In the genomic region with DNA sequence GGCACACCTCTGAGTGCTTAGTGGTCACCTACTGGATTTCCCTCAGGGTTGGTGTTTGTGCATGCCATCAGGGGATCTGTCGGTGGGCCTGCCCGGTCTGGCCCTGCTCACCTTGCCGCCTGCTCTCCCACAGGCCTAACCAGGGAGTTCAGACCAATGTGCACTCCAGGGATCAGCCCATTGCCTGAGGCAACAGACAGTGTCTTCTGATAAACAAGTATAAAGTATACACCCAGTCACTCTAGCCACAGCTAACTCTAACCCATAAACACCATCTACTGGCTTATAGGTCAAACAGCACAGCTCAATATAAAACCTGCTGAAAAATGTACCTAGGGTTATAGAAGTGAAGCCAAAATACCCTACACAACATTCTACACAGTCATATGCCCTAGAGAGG, we compare ENCODE assay signal across 16 cellular contexts.
DNase-seq lines count a peak whose midpoint lies in the region; ATAC-seq, FAIRE-seq and TF ChIP-seq lines count a peak whose summit lies in the region.
"Had no signal": no experiment of that assay in that cellular context is flagged by ENCODE, and none has a peak within 500 bp of the region (broad histone marks: within the 10 kb centered on the region; RNA-seq: fewer than 3 reads in every experiment).

No MANE protein-coding gene starts in this region.

- H3K4me1 Mint-ChIP-seq in MCF 10A (ENCODE audit: insufficient read depth, unreplicated experiment): no peaks in the 10 kb centered on the region
- no peaks in the 10 kb centered on the region for H3K4me1 Mint-ChIP-seq in naive thymus-derived CD8-positive, alpha-beta T cell
- no peaks in the 10 kb centered on the region for H3K4me1 Mint-ChIP-seq in T-helper 2 cell treated with Interferon-gamma antibody and Interleukin-4, amounts not matched to agents 5 μg/mL and 100 μg/mL, for 36 hours (ENCODE audit: low read depth)
- H3K4me1 Mint-ChIP-seq: CD14-positive monocyte, immature natural killer cell, nephron had no signal

- H4K20me1 ChIP-seq in OCI-LY1 (ENCODE audit: insufficient read depth, low read length) (no peaks in the 10 kb centered on the region), endothelial cell of umbilical vein (replicated peaks; ENCODE audit: control insufficient read depth, extremely low read depth, insufficient read depth, low read length) (no peaks in the 10 kb centered on the region)

- peaks cover 5% of the 10 kb centered on the region for H3K9me3 Mint-ChIP-seq in MCF 10A (ENCODE audit: unreplicated experiment)
- H3K9me3 Mint-ChIP-seq in naive thymus-derived CD8-positive, alpha-beta T cell: peaks cover 0 to 11% (median 6%) of the 10 kb centered on the region in 9 donors
- no peaks in the 10 kb centered on the region for H3K9me3 Mint-ChIP-seq in T-helper 2 cell treated with Interferon-gamma antibody and Interleukin-4, amounts not matched to agents 5 μg/mL and 100 μg/mL, for 36 hours
- H3K9me3 Mint-ChIP-seq: nephron had no signal

- no peaks in the 10 kb centered on the region for H3K9me1 ChIP-seq in endothelial cell of umbilical vein (replicated peaks; ENCODE audit: control insufficient read depth, extremely low read depth, insufficient read depth, low read length)

- no peak overlapping the region for H3K4me3 Mint-ChIP-seq in MCF 10A (ENCODE audit: unreplicated experiment)
- H3K4me3 Mint-ChIP-seq in naive thymus-derived CD8-positive, alpha-beta T cell: no peak overlapping the region
- H3K4me3 Mint-ChIP-seq in T-helper 2 cell treated with Interferon-gamma antibody and Interleukin-4, amounts not matched to agents 5 μg/mL and 100 μg/mL, for 36 hours: no peak overlapping the region
- H3K4me3 Mint-ChIP-seq: CD14-positive monocyte, immature natural killer cell, nephron had no signal

- TF ChIP-seq POLR2A in breast epithelium (IDR thresholded peaks at IDR 0.05) (no peak), endothelial cell of umbilical vein (IDR thresholded peaks at IDR 0.05; ENCODE audit: low read depth, low read length) (no peak)

- H2AFZ ChIP-seq in OCI-LY1 (ENCODE audit: low read length) (no peak overlapping the region), endothelial cell of umbilical vein (ENCODE audit: low read depth, low read length) (peak overlapping the region; percentile 28)

- H3K36me3 ChIP-seq in breast epithelium (no peaks in the 10 kb centered on the region), OCI-LY1 (ENCODE audit: insufficient read depth, low read length) (no peaks in the 10 kb centered on the region), endothelial cell of umbilical vein (ENCODE audit: control insufficient read depth in 2 of 2, extremely low read depth in 1 of 2, insufficient read depth in 2 of 2, low read length in 2 of 2) (no peaks in the 10 kb centered on the region)
- H3K36me3 ChIP-seq: adrenal gland had no signal

- no peaks in the 10 kb centered on the region for H3K36me3 Mint-ChIP-seq in MCF 10A (ENCODE audit: insufficient read depth, unreplicated experiment)
- H3K36me3 Mint-ChIP-seq in naive thymus-derived CD8-positive, alpha-beta T cell: no peaks in the 10 kb centered on the region
- H3K36me3 Mint-ChIP-seq in T-helper 2 cell treated with Interferon-gamma antibody and Interleukin-4, amounts not matched to agents 5 μg/mL and 100 μg/mL, for 36 hours (ENCODE audit: low read depth): no peaks in the 10 kb centered on the region
- H3K36me3 Mint-ChIP-seq: CD14-positive monocyte, immature natural killer cell had no signal

- H3K9me3 ChIP-seq in breast epithelium (no peaks in the 10 kb centered on the region), OCI-LY1 (ENCODE audit: low read length) (no peaks in the 10 kb centered on the region), endothelial cell of umbilical vein (replicated peaks; ENCODE audit: control insufficient read depth, insufficient read depth, low read length) (no peaks in the 10 kb centered on the region)
- H3K9me3 ChIP-seq: adrenal gland had no signal

- intact Hi-C loops in MCF 10A (cut with micrococcal nuclease): loop anchor here (10.0 kb wide), 2 partner anchors 714 to 1074 kb away; no protein-coding TSS in a partner anchor
- intact Hi-C loops in breast epithelium (cut with DNase I; ENCODE audit: low total_unique reads): no loop called here
- intact Hi-C loops in endothelial cell of umbilical vein (cut with micrococcal nuclease): loop anchor here (1.0 to 5.0 kb wide), 3 partner anchors 36 to 861 kb away; no protein-coding TSS in a partner anchor

- H3K4me1 ChIP-seq in breast epithelium (no peaks in the 10 kb centered on the region), OCI-LY1 (ENCODE audit: insufficient read depth, low read length, severe bottlenecking) (no peaks in the 10 kb centered on the region), endothelial cell of umbilical vein (ENCODE audit: control insufficient read depth, extremely low read depth, insufficient read depth, low read length) (no peaks in the 10 kb centered on the region)
- H3K4me1 ChIP-seq: adrenal gland had no signal

- BruUV-seq in MCF 10A (replicated peaks; lab: Mats Ljungman, UMichigan): no TSS peak
- BruUV-seq in endothelial cell of umbilical vein (replicated peaks; lab: Mats Ljungman, UMichigan): no TSS peak

- H3K4me2 ChIP-seq in OCI-LY1 (ENCODE audit: low read length): no peak overlapping the region
- H3K4me2 ChIP-seq in endothelial cell of umbilical vein (ENCODE audit: insufficient read depth, low read length): no peak overlapping the region

- no peak for ATAC-seq in HG03520 (IDR thresholded peaks at IDR 0.05; ENCODE audit: unreplicated experiment)
- ATAC-seq in naive thymus-derived CD8-positive, alpha-beta T cell: no peak

- FAIRE-seq in endothelial cell of umbilical vein (lab: Jason Lieb, UNC): no peak
- FAIRE-seq: endometrium, GM12892 had no signal

- no peak overlapping the region for H3K4me3 ChIP-seq in breast epithelium
- no peak overlapping the region for H3K4me3 ChIP-seq in OCI-LY1 (ENCODE audit: low read depth, low read length, poor library complexity, severe bottlenecking)
- no peak overlapping the region for H3K4me3 ChIP-seq in endothelial cell of umbilical vein (replicated peaks in 1 of 3; ENCODE audit: insufficient read depth in 1 of 3, low read depth in 1 of 3, low read length in 3 of 3)
- H3K4me3 ChIP-seq: adrenal gland had no signal

- dilution Hi-C loops in endothelial cell of umbilical vein (cut with MboI; ENCODE audit: extremely low pct_ligation_motif_present, low sequenced_read_pairs): no loop called here

- POLR2A ChIA-PET in MCF 10A (lab: Yijun Ruan, JAX): interaction anchor here (0.6 kb wide), 2 partner anchors 1075 to 1077 kb away, joined by 3 read pairs; no protein-coding TSS in a partner anchor
- POLR2A ChIA-PET in endothelial cell of umbilical vein (lab: Charles Lee): no interaction called here
- POLR2A ChIA-PET in naive thymus-derived CD8-positive, alpha-beta T cell (lab: Charles Lee): no interaction called here

- no peak overlapping the region for H3K27ac Mint-ChIP-seq in MCF 10A (ENCODE audit: low read depth, unreplicated experiment)
- no peak overlapping the region for H3K27ac Mint-ChIP-seq in naive thymus-derived CD8-positive, alpha-beta T cell
- no peak overlapping the region for H3K27ac Mint-ChIP-seq in T-helper 2 cell treated with Interferon-gamma antibody and Interleukin-4, amounts not matched to agents 5 μg/mL and 100 μg/mL, for 36 hours
- H3K27ac Mint-ChIP-seq: CD14-positive monocyte, immature natural killer cell, nephron had no signal

- no peaks in the 10 kb centered on the region for H3F3A ChIP-seq in OCI-LY1 (ENCODE audit: insufficient read depth, low read length)

- H3K9me2 ChIP-seq in OCI-LY1 (ENCODE audit: low read depth, low read length): no peaks in the 10 kb centered on the region

- CTCF ChIA-PET in MCF 10A (lab: Yijun Ruan, JAX): interaction anchor here (0.6 to 1.8 kb wide), 10 partner anchors 10 to 864 kb away, joined by 3 to 16 read pairs (median 4); no protein-coding TSS in a partner anchor
- CTCF ChIA-PET in endothelial cell of umbilical vein (lab: Charles Lee): interaction anchor here (1.0 to 1.8 kb wide), 4 partner anchors 11 to 863 kb away, joined by 3 to 39 read pairs (median 6); no protein-coding TSS in a partner anchor

- DNase-seq in MCF 10A (ENCODE audit: unreplicated experiment) (peak; percentile 27), breast epithelium (ENCODE audit: low spot score in 2 of 2) (no peak), endothelial cell of umbilical vein (ENCODE audit: low read depth, low spot score) (peak; percentile 17)
- DNase-seq in naive thymus-derived CD8-positive, alpha-beta T cell: no peak
- DNase-seq in T-helper 2 cell treated with Interferon-gamma antibody and Interleukin-4, amounts not matched to agents 5 μg/mL and 100 μg/mL, for 36 hours (ENCODE audit: low spot score): no peak
- DNase-seq in effector CD8-positive, alpha-beta T cell (lab: John Stamatoyannopoulos, UW): no peak
- DNase-seq: adrenal gland, immature natural killer cell, NCI-H524, T-helper 2 cell had no signal

- TF ChIP-seq CTCF in MCF 10A (IDR thresholded peaks at IDR 0.05; ENCODE audit: unreplicated experiment) (no peak), breast epithelium (IDR thresholded peaks at IDR 0.05) (no peak), OCI-LY1 (IDR thresholded peaks at IDR 0.05; ENCODE audit: low read length) (0 out of 2 replicates have a peak, but pooled peaks have one; percentile 4), endothelial cell of umbilical vein (IDR thresholded peaks at IDR 0.05; ENCODE audit: extremely low read depth in 1 of 2, insufficient read depth in 1 of 2, low read depth in 1 of 2, low read length in 2 of 2) (peak in 1 of 2 donors; percentile 8)

- no peak overlapping the region for H3K9ac ChIP-seq in OCI-LY1 (ENCODE audit: low read length)
- no peak overlapping the region for H3K9ac ChIP-seq in endothelial cell of umbilical vein (replicated peaks; ENCODE audit: extremely low read depth, insufficient read depth, low read length)

- H3K79me2 ChIP-seq in OCI-LY1 (ENCODE audit: insufficient read depth, low read length): no peaks in the 10 kb centered on the region
- no peaks in the 10 kb centered on the region for H3K79me2 ChIP-seq in endothelial cell of umbilical vein (ENCODE audit: control insufficient read depth, insufficient read depth, low read length)

- H3K27me3 Mint-ChIP-seq in MCF 10A (ENCODE audit: insufficient read depth, unreplicated experiment): no peaks in the 10 kb centered on the region
- H3K27me3 Mint-ChIP-seq in naive thymus-derived CD8-positive, alpha-beta T cell: no peaks in the 10 kb centered on the region
- H3K27me3 Mint-ChIP-seq in T-helper 2 cell treated with Interferon-gamma antibody and Interleukin-4, amounts not matched to agents 5 μg/mL and 100 μg/mL, for 36 hours (ENCODE audit: low read depth): no peaks in the 10 kb centered on the region

- H3K27ac ChIP-seq in breast epithelium (no peak overlapping the region), OCI-LY1 (ENCODE audit: low read depth, low read length, poor library complexity, severe bottlenecking) (no peak overlapping the region), endothelial cell of umbilical vein (ENCODE audit: insufficient read depth, low read depth, low read length) (no peak overlapping the region)
- H3K27ac ChIP-seq: adrenal gland had no signal

- H3K27me3 ChIP-seq in breast epithelium (no peaks in the 10 kb centered on the region), OCI-LY1 (ENCODE audit: insufficient read depth, low read length) (no peaks in the 10 kb centered on the region), endothelial cell of umbilical vein (ENCODE audit: control insufficient read depth in 2 of 2, insufficient read depth in 2 of 2, low read length in 2 of 2) (no peaks in the 10 kb centered on the region)
- H3K27me3 ChIP-seq: adrenal gland had no signal

Comparison
In these comparisons a context has a peak if more than half of its experiments do, and no peak if none do; other contexts are left out.
1. DNase-seq: peak in MCF 10A (single experiment) and endothelial cell of umbilical vein (single experiment); none in breast epithelium (0 of 2), naive thymus-derived CD8-positive, alpha-beta T cell (0 of 10), T-helper 2 cell treated with Interferon-gamma antibody and Interleukin-4, amounts not matched to agents 5 μg/mL and 100 μg/mL, for 36 hours (single experiment) and effector CD8-positive, alpha-beta T cell (single experiment).